2 cellular contexts compared by ENCODE assay signal in genomic region chr1:16557034-16557433, GRCh38. TPM values are rescaled to one million over a fixed set of nuclear protein-coding genes. Genes with fewer than 3 reads are reported as not detected.
"Had no signal": no experiment of that assay in that cellular context is flagged by ENCODE, and none has a peak within 500 bp of the region (broad histone marks: within the 10 kb centered on the region; RNA-seq: fewer than 3 reads in every experiment).

No MANE protein-coding gene starts in this region.

RNA-seq across cellular contexts. Expression of gene RNU1-1, which starts 42.9 kb away (rescaled TPM):
- total RNA-seq: LHCN-M2, M059J had no signal
